Comparison of ENCODE assay signal across 12 cellular contexts in the genomic region with DNA sequence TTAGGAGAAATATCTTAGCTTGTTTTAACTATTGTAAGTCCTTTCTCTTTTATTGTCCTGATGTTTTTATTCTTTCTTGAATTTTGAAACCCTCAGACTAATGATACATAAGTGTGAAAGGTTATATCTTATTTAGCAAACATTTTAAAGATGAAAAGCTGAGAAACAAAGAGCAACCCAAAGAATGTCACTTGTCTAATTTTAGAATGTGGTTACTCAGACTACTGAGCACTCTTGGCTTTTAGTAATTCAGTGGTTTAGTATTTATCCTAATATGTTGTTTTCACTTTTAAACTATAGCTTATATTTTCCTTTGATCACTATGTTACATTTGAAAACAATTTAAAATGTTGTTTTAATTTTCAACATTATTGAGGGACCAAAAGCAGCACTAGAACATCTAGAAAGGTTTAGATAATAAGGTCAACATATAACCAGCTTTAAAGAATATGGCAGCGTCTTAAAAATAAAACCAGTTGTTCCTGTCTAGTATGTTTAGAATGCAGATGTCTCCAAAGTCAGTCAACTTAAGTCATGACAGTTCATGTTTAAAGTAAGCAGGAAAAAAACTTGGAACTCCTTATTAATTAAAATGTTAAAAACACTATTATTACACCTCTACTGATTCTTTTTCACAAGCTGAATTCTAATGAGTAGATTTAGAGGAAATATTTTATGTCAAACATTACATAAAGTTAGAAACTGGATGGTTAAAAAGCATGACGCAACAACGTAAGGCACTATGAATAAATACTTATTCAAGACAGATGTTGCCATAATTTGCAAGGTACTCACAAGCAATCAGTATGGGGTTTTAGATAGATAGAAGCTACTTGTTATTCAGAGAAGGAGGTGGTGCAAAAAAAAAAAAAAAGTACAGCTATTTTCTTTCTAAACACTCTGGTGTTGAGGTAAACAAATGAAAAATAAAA. TPM values are rescaled to one million over a fixed set of nuclear protein-coding genes. Genes with fewer than 3 reads are reported as not detected.
DNase-seq lines count a peak whose midpoint lies in the region; ATAC-seq, FAIRE-seq and TF ChIP-seq lines count a peak whose summit lies in the region.
"Had no signal": no experiment of that assay in that cellular context is flagged by ENCODE, and none has a peak within 500 bp of the region (broad histone marks: within the 10 kb centered on the region; RNA-seq: fewer than 3 reads in every experiment).

No MANE protein-coding gene starts in this region.

- intact Hi-C loops in CD4-positive, alpha-beta T cell (cut with DNase I, micrococcal nuclease), result loop anchor here in 1 of 2 experiments (5.0 to 10.0 kb wide), 3 partner anchors 90 to 393 kb away; a partner anchor contains a TSS
- intact Hi-C loops in K562 (cut with micrococcal nuclease), result no loop called here
- intact Hi-C loops in naive thymus-derived CD4-positive, alpha-beta T cell (cut with micrococcal nuclease), result no loop called here

- H3K9me3 ChIP-seq in CD4-positive, alpha-beta T cell (ENCODE audit: control insufficient read depth, low read length), result no peaks in the 10 kb centered on the region
- H3K9me3 ChIP-seq in HUES6 (ENCODE audit: control insufficient read depth, insufficient read depth, low read depth, low read length) (no peaks in the 10 kb centered on the region), K562 (replicated peaks; ENCODE audit: control insufficient read depth, insufficient read depth, low read depth, low read length) (no peaks in the 10 kb centered on the region), WERI-Rb-1 (ENCODE audit: severe bottlenecking) (no peaks in the 10 kb centered on the region)
- no peaks in the 10 kb centered on the region for H3K9me3 ChIP-seq in naive thymus-derived CD4-positive, alpha-beta T cell (ENCODE audit: control insufficient read depth in 2 of 3, low read length in 3 of 3)
- H3K9me3 ChIP-seq: thoracic aorta had no signal

- peaks cover 18% of the 10 kb centered on the region; the same call in 1 of the 2 replicates for H3K4me1 ChIP-seq in HUES6 (ENCODE audit: control insufficient read depth, insufficient read depth, low read length)
- H3K4me1 ChIP-seq in K562 (replicated peaks in 1 of 2; ENCODE audit: control insufficient read depth in 2 of 2, insufficient read depth in 2 of 2, low read length in 2 of 2), result peaks cover 11 to 13% of the 10 kb centered on the region in 2 experiments; a peak in 4 of 5 replicates
- H3K4me1 ChIP-seq in naive thymus-derived CD4-positive, alpha-beta T cell (ENCODE audit: control insufficient read depth in 2 of 2, insufficient read depth in 2 of 2, low read length in 2 of 2), result peaks cover 32 to 35% of the 10 kb centered on the region in 2 donors

- WGBS in K562 (ENCODE audit: insufficient coverage, low coverage, missing lambda C conversion rate), result 85% methylated on average over 3 of the region's 3 CpGs

- H3K27ac Mint-ChIP-seq in CD4-positive, alpha-beta T cell, result peak overlapping the region; percentile 99
- H3K27ac Mint-ChIP-seq in naive thymus-derived CD4-positive, alpha-beta T cell, result peak overlapping the region in 3 of 9 donors; percentile 26 to 99 (median 52)
- H3K27ac Mint-ChIP-seq: activated naive CD4-positive, alpha-beta T cell treated with anti-CD3 and anti-CD28 coated beads for 36 hours had no signal

- TF ChIP-seq CTCF in CD4-positive, alpha-beta T cell (IDR thresholded peaks at IDR 0.05), result no peak
- TF ChIP-seq CTCF in K562 (IDR thresholded peaks at IDR 0.05 in 2 of 3, conservative IDR thresholded peaks at IDR 0.05 in 1 of 3; ENCODE audit: insufficient read depth in 2 of 3, low read depth in 1 of 3, low read length in 3 of 3), result no peak
- no peak for TF ChIP-seq CTCF in WERI-Rb-1 (IDR thresholded peaks at IDR 0.05; ENCODE audit: low read depth, low read length)

- H3K4me1 Mint-ChIP-seq in CD4-positive, alpha-beta T cell (ENCODE audit: low read depth), result peaks cover 76% of the 10 kb centered on the region
- H3K4me1 Mint-ChIP-seq in naive thymus-derived CD4-positive, alpha-beta T cell, result peaks cover 48 to 76% (median 66%) of the 10 kb centered on the region in 7 donors

- no peak overlapping the region for H2AFZ ChIP-seq in K562 (ENCODE audit: low read depth, low read length)

- DNase-seq in CD4-positive, alpha-beta T cell, result no peak
- DNase-seq in K562 (ENCODE audit: extremely low read depth in 1 of 4, low spot score in 3 of 4), result no peak
- DNase-seq in naive thymus-derived CD4-positive, alpha-beta T cell, result no peak
- no peak for DNase-seq in GM19239 (ENCODE audit: insufficient read length, low spot score)
- DNase-seq in HPDE6-E6E7 (ENCODE audit: extremely low spot score), result no peak
- no peak for DNase-seq in WERI-Rb-1
- DNase-seq in stimulated activated CD4-positive, alpha-beta T cell treated with anti-CD3 and anti-CD28 coated beads, Interleukin-1b, Interleukin-23, amount 100 ng/mL, for 48 hours, result no peak
- DNase-seq: activated naive CD4-positive, alpha-beta T cell treated with anti-CD3 and anti-CD28 coated beads for 36 hours; KBM-7; NCI-H748 treated with DMSO at 0.1 percent for 48 hours had no signal

- H3K27me3 Mint-ChIP-seq in CD4-positive, alpha-beta T cell, result no peaks in the 10 kb centered on the region
- no peaks in the 10 kb centered on the region for H3K27me3 Mint-ChIP-seq in naive thymus-derived CD4-positive, alpha-beta T cell

- H3K9ac ChIP-seq in HUES6 (ENCODE audit: low read length) (no peak overlapping the region), K562 (ENCODE audit: insufficient read depth in 1 of 2, low read depth in 2 of 2, low read length in 2 of 2) (peak overlapping the region in 1 of 2 experiments; percentile 96; a peak in 2 of 4 replicates)

- peak overlapping the region; percentile 99 for H3K4me3 Mint-ChIP-seq in CD4-positive, alpha-beta T cell
- peak overlapping the region in 8 of 10 donors; percentile 5 to 98 (median 92) for H3K4me3 Mint-ChIP-seq in naive thymus-derived CD4-positive, alpha-beta T cell

- no peak for TF ChIP-seq EP300 in K562 (IDR thresholded peaks at IDR 0.05; ENCODE audit: low read length)

- H3K4me3 ChIP-seq in HUES6 (ENCODE audit: low read depth, low read length) (peak overlapping the region; percentile 77; the same call in 1 of the 2 replicates), K562 (peak overlapping the region; percentile 86; the same call in 1 of the 2 replicates), WERI-Rb-1 (ENCODE audit: low read depth, low read length) (no peak overlapping the region)
- no peak overlapping the region for H3K4me3 ChIP-seq in naive thymus-derived CD4-positive, alpha-beta T cell (ENCODE audit: low read length)

- no peaks in the 10 kb centered on the region for H3K9me1 ChIP-seq in K562 (ENCODE audit: control insufficient read depth, insufficient read depth, low read length)

- TF ChIP-seq RAD21 in K562 (CRISPR knock-in tag; conservative IDR thresholded peaks at IDR 0.05 in 1 of 2, IDR thresholded peaks at IDR 0.05 in 1 of 2), result no peak

- H3K36me3 ChIP-seq in HUES6 (ENCODE audit: control insufficient read depth, insufficient read depth, low read length) (peaks cover 49% of the 10 kb centered on the region), K562 (ENCODE audit: control insufficient read depth, insufficient read depth, low read length) (peaks cover 62% of the 10 kb centered on the region; the same call in 2 of the 3 replicates), WERI-Rb-1 (peaks cover 69% of the 10 kb centered on the region)
- H3K36me3 ChIP-seq in naive thymus-derived CD4-positive, alpha-beta T cell (ENCODE audit: control insufficient read depth in 2 of 3, insufficient read depth in 3 of 3, low read length in 3 of 3), result peaks cover 0 to 16% (median 0%) of the 10 kb centered on the region in 3 experiments
- H3K36me3 ChIP-seq: thoracic aorta had no signal

- CTCF ChIA-PET in CD4-positive, alpha-beta T cell (lab: Charles Lee), result interaction anchor here (1.2 kb wide), 1 partner anchor 104 kb away, joined by 3 read pairs; a partner anchor contains a TSS
- CTCF ChIA-PET in K562 (lab: Yijun Ruan, JAX; ENCODE audit: low intra/inter-chr PET ratio), result no interaction called here
- CTCF ChIA-PET in naive thymus-derived CD4-positive, alpha-beta T cell (lab: Charles Lee), result no interaction called here

- no TSS peak for BruUV-seq in K562 (replicated peaks; lab: Mats Ljungman, UMichigan)

- H3K27ac ChIP-seq in CD4-positive, alpha-beta T cell (ENCODE audit: low read depth, low read length), result no peak overlapping the region
- no peak overlapping the region for H3K27ac ChIP-seq in HUES6 (ENCODE audit: low read depth, low read length)
- H3K27ac ChIP-seq in K562 (ENCODE audit: extremely low read depth, low read depth, low read length), result no peak overlapping the region
- H3K27ac ChIP-seq in naive thymus-derived CD4-positive, alpha-beta T cell (ENCODE audit: low read depth, low read length), result no peak overlapping the region
- H3K27ac ChIP-seq in WERI-Rb-1, result no peak overlapping the region
- H3K27ac ChIP-seq: thoracic aorta had no signal

- no peak for ATAC-seq in CD4-positive, alpha-beta T cell (ENCODE audit: poor library complexity)
- no peak for ATAC-seq in K562
- no peak for ATAC-seq in naive thymus-derived CD4-positive, alpha-beta T cell

- H4K20me1 ChIP-seq in K562 (replicated peaks; ENCODE audit: control insufficient read depth, insufficient read depth, low read length), result peaks cover 11% of the 10 kb centered on the region

- no peaks in the 10 kb centered on the region for H3K9me3 Mint-ChIP-seq in CD4-positive, alpha-beta T cell
- no peaks in the 10 kb centered on the region for H3K9me3 Mint-ChIP-seq in naive thymus-derived CD4-positive, alpha-beta T cell
- H3K9me3 Mint-ChIP-seq: activated naive CD4-positive, alpha-beta T cell treated with anti-CD3 and anti-CD28 coated beads for 36 hours had no signal

- FAIRE-seq in K562 (lab: Jason Lieb, UNC), result no peak
- FAIRE-seq in GM19239 (lab: Jason Lieb, UNC), result no peak

- POLR2A ChIA-PET in CD4-positive, alpha-beta T cell (lab: Charles Lee), result interaction anchor here (0.5 kb wide), 1 partner anchor 1288 kb away, joined by 3 read pairs; no protein-coding TSS in a partner anchor
- POLR2A ChIA-PET in K562 (lab: Yijun Ruan, JAX), result interaction anchor here (0.7 to 1.0 kb wide), 2 partner anchors 10 to 22 kb away, joined by 3 to 4 read pairs; no protein-coding TSS in a partner anchor
- POLR2A ChIA-PET in naive thymus-derived CD4-positive, alpha-beta T cell (lab: Charles Lee), result interaction anchor here (0.6 kb wide), 2 partner anchors 8 to 17 kb away, joined by 3 to 6 read pairs; no protein-coding TSS in a partner anchor

- in situ Hi-C loops in K562 (cut with MboI), result no loop called here

- H3K79me2 ChIP-seq in K562 (ENCODE audit: control insufficient read depth, insufficient read depth, low read length), result peaks cover 98% of the 10 kb centered on the region

- peak overlapping the region; percentile 98; the same call in 1 of the 2 replicates for H3K4me2 ChIP-seq in K562 (ENCODE audit: insufficient read depth, low read length)

- no peak for TF ChIP-seq POLR2A in K562 (conservative IDR thresholded peaks at IDR 0.05)

- no peaks in the 10 kb centered on the region for H3K27me3 ChIP-seq in CD4-positive, alpha-beta T cell (ENCODE audit: control insufficient read depth, insufficient read depth, low read length)
- H3K27me3 ChIP-seq in HUES6 (ENCODE audit: control insufficient read depth, insufficient read depth, low read length), result no peaks in the 10 kb centered on the region
- H3K27me3 ChIP-seq in K562 (ENCODE audit: control insufficient read depth in 2 of 2, insufficient read depth in 2 of 2, low read length in 2 of 2), result no peaks in the 10 kb centered on the region
- H3K27me3 ChIP-seq in naive thymus-derived CD4-positive, alpha-beta T cell (ENCODE audit: control insufficient read depth in 2 of 2, insufficient read depth in 2 of 2, low read length in 2 of 2), result no peaks in the 10 kb centered on the region
- no peaks in the 10 kb centered on the region for H3K27me3 ChIP-seq in WERI-Rb-1 (ENCODE audit: insufficient read depth, low read depth, severe bottlenecking)

- peaks cover 84% of the 10 kb centered on the region for H3K36me3 Mint-ChIP-seq in CD4-positive, alpha-beta T cell (ENCODE audit: low read depth)
- peaks cover 7 to 29% (median 16%) of the 10 kb centered on the region in 5 donors for H3K36me3 Mint-ChIP-seq in naive thymus-derived CD4-positive, alpha-beta T cell

RNA-seq across cellular contexts. Expression of a gene that starts 2.4 kb away (rescaled TPM):
- total RNA-seq in CD4-positive, alpha-beta T cell, result 10 to 100 TPM; 23.0 TPM
- total RNA-seq in K562 (2011; cell fraction: chromatin; rRNA removed; ENCODE audit: low replicate concordance), result 30.7 and 89.6 TPM in 2 replicates
- 16.0 and 22.6 TPM in 2 replicates for total RNA-seq in K562 (2011; cell fraction: nucleolus; rRNA removed)
- 44.5 and 76.7 TPM in 2 replicates for total RNA-seq in K562 (2011; cell fraction: nucleoplasm; rRNA removed)
- total RNA-seq in K562 (2014; rRNA removed) (9.5 and 11.0 TPM in 2 replicates), K562 (2014; rRNA removed; fragmentation: Illumina TruSeq; extraction: Trizol) (16.4 and 18.8 TPM in 2 replicates), K562 (2015; rRNA removed; fragmentation: Illumina TruSeq; extraction: Trizol) (11.7 and 12.4 TPM in 2 replicates), K562 (2021) (16.0 and 16.8 TPM in 2 replicates)
- polyA plus RNA-seq in K562 (2011; rRNA removed) (19.2 and 26.3 TPM in 2 replicates), K562 (2014; fragmentation: Illumina TruSeq; extraction: Trizol) (16.3 and 17.0 TPM in 2 replicates), K562 (2014; fragmentation: Nextera tagmentation; extraction: Ambion mirVana) (1 to 10 TPM; 2.1 to 2.8 TPM), K562 (2014; rRNA removed) (13.3 and 15.6 TPM in 2 replicates)
- polyA plus RNA-seq in K562 (2011; cell fraction: cytosol; rRNA removed), result 3.6 and 8.7 TPM in 2 replicates
- 15.2 and 20.2 TPM in 2 replicates for polyA plus RNA-seq in K562 (2011; cell fraction: nucleus; rRNA removed)
- 10.3 and 12.2 TPM in 2 replicates for polyA plus RNA-seq in K562 (2012)
- polyA minus RNA-seq in K562 (2011; rRNA and poly(A)+ RNA removed), result 36.5 and 43.2 TPM in 2 replicates
- 9.4 and 10.2 TPM in 2 replicates for polyA minus RNA-seq in K562 (2011; cell fraction: cytosol; rRNA and poly(A)+ RNA removed)
- polyA minus RNA-seq in K562 (2011; cell fraction: nucleus; rRNA and poly(A)+ RNA removed), result 23.3 and 40.5 TPM in 2 replicates
- total RNA-seq in naive thymus-derived CD4-positive, alpha-beta T cell, result 10 to 100 TPM; 16.9 to 35.8 (median 28.9) TPM
- polyA plus RNA-seq in naive thymus-derived CD4-positive, alpha-beta T cell, result 1 to 10 TPM; 7.0 to 8.3 TPM

RNA-seq across cellular contexts. Expression of a gene that starts 2.9 kb away (rescaled TPM):
- total RNA-seq in CD4-positive, alpha-beta T cell, result 10 to 100 TPM; 48.5 to 49.8 TPM
- total RNA-seq in K562 (2011; cell fraction: chromatin; rRNA removed; ENCODE audit: low replicate concordance), result 12.6 and 45.1 TPM in 2 replicates
- total RNA-seq in K562 (2011; cell fraction: nucleolus; rRNA removed), result 9.2 and 12.0 TPM in 2 replicates
- 18.6 and 20.9 TPM in 2 replicates for total RNA-seq in K562 (2011; cell fraction: nucleoplasm; rRNA removed)
- total RNA-seq in K562 (2014; rRNA removed), result 66.7 and 72.3 TPM in 2 replicates
- 99.2 and 108 TPM in 2 replicates for total RNA-seq in K562 (2014; rRNA removed; fragmentation: Illumina TruSeq; extraction: Trizol)
- 84.1 and 84.4 TPM in 2 replicates for total RNA-seq in K562 (2015; rRNA removed; fragmentation: Illumina TruSeq; extraction: Trizol)
- total RNA-seq in K562 (2021), result 72.0 and 79.8 TPM in 2 replicates
- polyA plus RNA-seq in K562 (2011; rRNA removed), result 48.8 and 72.9 TPM in 2 replicates
- 11.1 and 18.4 TPM in 2 replicates for polyA plus RNA-seq in K562 (2011; cell fraction: cytosol; rRNA removed)
- 13.8 and 23.0 TPM in 2 replicates for polyA plus RNA-seq in K562 (2011; cell fraction: nucleus; rRNA removed)
- polyA plus RNA-seq in K562 (2012), result 48.6 and 62.6 TPM in 2 replicates
- polyA plus RNA-seq in K562 (2014; fragmentation: Illumina TruSeq; extraction: Trizol), result 57.5 and 63.1 TPM in 2 replicates
- 10 to 100 TPM; 31.1 to 31.4 TPM for polyA plus RNA-seq in K562 (2014; fragmentation: Nextera tagmentation; extraction: Ambion mirVana)
- 65.0 and 65.7 TPM in 2 replicates for polyA plus RNA-seq in K562 (2014; rRNA removed)
- polyA minus RNA-seq in K562 (2011; rRNA and poly(A)+ RNA removed), result 42.5 and 44.3 TPM in 2 replicates
- polyA minus RNA-seq in K562 (2011; cell fraction: cytosol; rRNA and poly(A)+ RNA removed), result 15.7 and 25.7 TPM in 2 replicates
- polyA minus RNA-seq in K562 (2011; cell fraction: nucleus; rRNA and poly(A)+ RNA removed), result 10.1 and 19.7 TPM in 2 replicates
- 10 to 100 TPM; 31.1 to 46.2 (median 45.5) TPM for total RNA-seq in naive thymus-derived CD4-positive, alpha-beta T cell
- 10 to 100 TPM; 51.5 to 71.6 TPM for polyA plus RNA-seq in naive thymus-derived CD4-positive, alpha-beta T cell

Comparison
In these comparisons a context has a peak if more than half of its experiments do, and no peak if none do; other contexts are left out.
1. H3K4me3 ChIP-seq: peak in HUES6 (single experiment) and K562 (single experiment); none in naive thymus-derived CD4-positive, alpha-beta T cell (single experiment) and WERI-Rb-1 (single experiment).